Comparison of ENCODE assay signal across 15 cellular contexts in the genomic region with DNA sequence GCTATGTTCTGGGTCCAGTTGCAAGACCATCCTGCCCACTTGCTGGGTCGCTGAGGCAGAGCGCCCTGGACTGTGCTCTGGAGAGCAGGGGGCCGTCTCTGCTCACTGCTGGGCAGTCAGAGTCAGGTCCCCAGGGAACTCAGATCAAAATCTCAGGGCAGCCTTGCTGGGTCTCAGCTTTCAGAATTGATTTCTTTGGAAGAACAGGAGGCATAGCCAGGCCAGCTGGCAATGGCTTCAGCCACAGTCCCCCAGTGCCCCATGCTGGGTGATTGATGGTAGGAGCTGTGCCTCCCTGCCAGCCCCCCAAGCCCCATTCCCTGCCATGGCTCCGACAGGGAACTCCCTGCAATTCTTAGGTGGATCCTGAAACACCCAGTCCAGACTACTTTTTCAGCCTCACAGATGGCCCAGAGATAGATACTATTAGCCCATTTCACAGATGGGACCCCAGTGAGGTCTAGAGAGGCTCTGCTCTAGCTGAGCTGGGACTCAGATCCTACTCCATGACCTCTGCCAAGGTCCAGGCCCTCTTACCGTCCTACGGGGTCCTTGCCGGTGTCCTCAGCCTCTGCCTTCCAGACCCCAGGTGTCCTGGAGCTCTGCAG. TPM values are rescaled to one million over a fixed set of nuclear protein-coding genes. Genes with fewer than 3 reads are reported as not detected.
DNase-seq lines count a peak whose midpoint lies in the region; ATAC-seq and TF ChIP-seq lines count a peak whose summit lies in the region.
"Had no signal": no experiment of that assay in that cellular context is flagged by ENCODE, and none has a peak within 500 bp of the region (broad histone marks: within the 10 kb centered on the region; RNA-seq: fewer than 3 reads in every experiment).

No MANE protein-coding gene starts in this region.

- no peak overlapping the region for H3K27ac Mint-ChIP-seq in osteocyte (ENCODE audit: unreplicated experiment)
- H3K27ac Mint-ChIP-seq: activated CD8-positive, alpha-beta T cell treated with anti-CD3 and anti-CD28 coated beads for 36 hours; stimulated activated naive CD8-positive, alpha-beta T cell treated with anti-CD3 and anti-CD28 coated beads, Interleukin-15, Interleukin-2, amounts not matched to agents 100 ng/mL and 50 ng/mL, for 24 hours had no signal

- peaks cover 56% of the 10 kb centered on the region for H3K4me1 Mint-ChIP-seq in osteocyte (ENCODE audit: unreplicated experiment)

- H3K4me3 ChIP-seq in SK-N-SH (ENCODE audit: low read depth in 2 of 2, low read length in 1 of 2) (no peak overlapping the region), esophagus muscularis mucosa (peak overlapping the region; percentile 43 to 55 (median 43)), ovary (peak overlapping the region; percentile 7), urinary bladder (ENCODE audit: low read depth, low read length) (peak overlapping the region; percentile 24)
- H3K4me3 ChIP-seq: A549, cardiac muscle cell had no signal

- H3K9me3 Mint-ChIP-seq in osteocyte (ENCODE audit: unreplicated experiment), result peaks cover 6% of the 10 kb centered on the region

- no peak for ATAC-seq in SK-N-SH treated with all-trans-retinoic acid at 6 μM for 48 hours
- ATAC-seq: A549; activated CD8-positive, alpha-beta T cell treated with anti-CD3 and anti-CD28 coated beads for 36 hours had no signal

- no peak overlapping the region for H3K4me2 ChIP-seq in SK-N-SH
- H3K4me2 ChIP-seq: A549 had no signal

- POLR2A ChIA-PET in SK-N-SH (lab: Yijun Ruan, JAX), result no interaction called here

- no peaks in the 10 kb centered on the region for H3K27me3 ChIP-seq in SK-N-SH (ENCODE audit: insufficient read depth)
- no peaks in the 10 kb centered on the region for H3K27me3 ChIP-seq in esophagus muscularis mucosa
- no peaks in the 10 kb centered on the region for H3K27me3 ChIP-seq in ovary
- H3K27me3 ChIP-seq: cardiac muscle cell had no signal

- CTCF ChIA-PET in SK-N-SH (lab: Yijun Ruan, JAX), result interaction anchor here (1.5 to 2.6 kb wide), 3 partner anchors 10 to 18 kb away, joined by 6 to 9 read pairs (median 7); no protein-coding TSS in a partner anchor

- TF ChIP-seq EP300 in SK-N-SH (IDR thresholded peaks at IDR 0.05; ENCODE audit: borderline replicate concordance in 1 of 2, low read depth in 1 of 2, low read length in 1 of 2) (no peak), esophagus muscularis mucosa (IDR thresholded peaks at IDR 0.05) (no peak), ovary (IDR thresholded peaks at IDR 0.05) (no peak)

- TF ChIP-seq RAD21 in SK-N-SH (IDR thresholded peaks at IDR 0.05; ENCODE audit: low read length), result no peak

- H3K4me3 Mint-ChIP-seq in osteocyte (ENCODE audit: unreplicated experiment), result no peak overlapping the region
- H3K4me3 Mint-ChIP-seq: activated CD8-positive, alpha-beta T cell treated with anti-CD3 and anti-CD28 coated beads for 36 hours; stimulated activated naive CD8-positive, alpha-beta T cell treated with anti-CD3 and anti-CD28 coated beads, Interleukin-15, Interleukin-2, amounts not matched to agents 100 ng/mL and 50 ng/mL, for 24 hours had no signal

- no peak overlapping the region for H3K9ac ChIP-seq in SK-N-SH

- intact Hi-C loops in esophagus muscularis mucosa (cut with DNase I), result no loop called here
- intact Hi-C loops in ovary (cut with DNase I), result no loop called here

- WGBS in SK-N-SH (ENCODE audit: low lambda C conversion rate), result 100% methylated on average over 1 of the region's 7 CpGs
- 59% methylated on average over 3 of the region's 7 CpGs for WGBS in esophagus muscularis mucosa
- WGBS in ovary, 3 donors, result 73 to 83% (median 77%) methylated on average over 7 of the region's 7 CpGs
- 79% methylated on average over 7 of the region's 7 CpGs for WGBS in urinary bladder

- no peaks in the 10 kb centered on the region for H4K20me1 ChIP-seq in SK-N-SH (ENCODE audit: insufficient read depth)

- no peaks in the 10 kb centered on the region for H3K9me2 ChIP-seq in SK-N-SH

- H3K27ac ChIP-seq in SK-N-SH (ENCODE audit: low read depth in 2 of 2, low read length in 1 of 2) (no peak overlapping the region), esophagus muscularis mucosa (replicated peaks in 1 of 4) (peak overlapping the region; percentile 65 to 82 (median 75)), ovary (peak overlapping the region; percentile 31 to 89), urinary bladder (ENCODE audit: low read depth) (peak overlapping the region; percentile 87)
- H3K27ac ChIP-seq: cardiac muscle cell had no signal

- H3K27me3 Mint-ChIP-seq in osteocyte (ENCODE audit: unreplicated experiment), result no peaks in the 10 kb centered on the region
- H3K27me3 Mint-ChIP-seq: activated CD8-positive, alpha-beta T cell treated with anti-CD3 and anti-CD28 coated beads for 36 hours; stimulated activated naive CD8-positive, alpha-beta T cell treated with anti-CD3 and anti-CD28 coated beads, Interleukin-15, Interleukin-2, amounts not matched to agents 100 ng/mL and 50 ng/mL, for 24 hours had no signal

- no peak for TF ChIP-seq POLR2A in esophagus muscularis mucosa (IDR thresholded peaks at IDR 0.05; ENCODE audit: low read depth)
- no peak for TF ChIP-seq POLR2A in ovary (IDR thresholded peaks at IDR 0.05)

- no peaks in the 10 kb centered on the region for H3K79me2 ChIP-seq in SK-N-SH (ENCODE audit: insufficient read depth)

- H3K9me3 ChIP-seq in SK-N-SH, result no peaks in the 10 kb centered on the region
- H3K9me3 ChIP-seq in esophagus muscularis mucosa, result no peaks in the 10 kb centered on the region
- H3K9me3 ChIP-seq in ovary, result no peaks in the 10 kb centered on the region
- H3K9me3 ChIP-seq: A549 had no signal

- H2AFZ ChIP-seq in SK-N-SH (ENCODE audit: low read depth), result no peak overlapping the region

- TF ChIP-seq CTCF in SK-N-SH (IDR thresholded peaks at IDR 0.05) (no peak), esophagus muscularis mucosa (IDR thresholded peaks at IDR 0.05) (no peak), ovary (IDR thresholded peaks at IDR 0.05) (no peak), osteocyte (IDR thresholded peaks at IDR 0.05) (no peak)

- DNase-seq in SK-N-SH (peak; percentile 60), esophagus muscularis mucosa (ENCODE audit: extremely low spot score) (no peak), ovary (peak in 1 of 5 donors; percentile 31), SKM-1 treated with dmso at 0.1 percent for 144 hours (lab: John Stamatoyannopoulos, UW; ENCODE audit: unreplicated experiment) (no peak), osteocyte (ENCODE audit: extremely low spot score, unreplicated experiment) (no peak)
- DNase-seq in activated CD4-positive, CD25-positive, alpha-beta regulatory T cell (lab: John Stamatoyannopoulos, UW), result no peak
- DNase-seq: activated CD8-positive, alpha-beta T cell treated with anti-CD3 and anti-CD28 coated beads for 36 hours; activated effector memory CD4-positive, alpha-beta T cell treated with Interleukin-2 at 50 U/mL for 16 hours; NCI-H1105 treated with DMSO at 0.1 percent for 48 hours; T-helper 9 cell had no signal

- H3K4me1 ChIP-seq in SK-N-SH (ENCODE audit: control insufficient read depth in 1 of 2, insufficient read depth in 2 of 2, low read depth in 1 of 2, low read length in 1 of 2) (peaks cover 6 to 11% of the 10 kb centered on the region in 2 experiments; a peak in 2 of 4 replicates), esophagus muscularis mucosa (peaks cover 46 to 81% (median 68%) of the 10 kb centered on the region in 4 donors), ovary (ENCODE audit: insufficient read depth) (peaks cover 42% of the 10 kb centered on the region), urinary bladder (ENCODE audit: insufficient read depth) (no peaks in the 10 kb centered on the region)

- no peaks in the 10 kb centered on the region for H3F3A ChIP-seq in SK-N-SH (replicated peaks; ENCODE audit: insufficient read depth)

- H3K36me3 ChIP-seq in SK-N-SH (replicated peaks in 1 of 2; ENCODE audit: control insufficient read depth in 1 of 2, insufficient read depth in 2 of 2, low read length in 1 of 2) (no peaks in the 10 kb centered on the region), esophagus muscularis mucosa (no peaks in the 10 kb centered on the region), ovary (no peaks in the 10 kb centered on the region), urinary bladder (ENCODE audit: insufficient read depth) (no peaks in the 10 kb centered on the region)
- H3K36me3 ChIP-seq: cardiac muscle cell had no signal

- no peaks in the 10 kb centered on the region for H3K36me3 Mint-ChIP-seq in osteocyte (ENCODE audit: unreplicated experiment)

TF ChIP-seq in SK-N-SH, 30 proteins besides CTCF, POLR2A, EP300 and RAD21 (continues in another document):
- TF ChIP-seq TAF1 (IDR thresholded peaks at IDR 0.05; ENCODE audit: borderline replicate concordance, low read depth, low read length), result no peak
- no peak for TF ChIP-seq FOXJ3 (CRISPR knock-in tag; IDR thresholded peaks at IDR 0.05)
- no peak for TF ChIP-seq FOXM1 (IDR thresholded peaks at IDR 0.05; ENCODE audit: low read depth)
- no peak for TF ChIP-seq TCF12 (IDR thresholded peaks at IDR 0.05)

TF ChIP-seq in SK-N-SH treated with all-trans-retinoic acid at 6 μM for 48 hours, 23 proteins besides CTCF, POLR2A, EP300 and RAD21 (continues in another document):
- no peak for TF ChIP-seq GLIS3 (CRISPR knock-in tag; IDR thresholded peaks at IDR 0.05)
- TF ChIP-seq ESRRG (CRISPR knock-in tag; IDR thresholded peaks at IDR 0.05), result no peak
- TF ChIP-seq ZFP3 (CRISPR knock-in tag; IDR thresholded peaks at IDR 0.05), result no peak

RNA-seq across cellular contexts. Expression of gene MMRN2, which starts 0.5 kb away (rescaled TPM):
- 0.02 and 0.05 TPM in 2 replicates for polyA plus RNA-seq in SK-N-SH (2012; rRNA removed)
- polyA plus RNA-seq in SK-N-SH (2012; cell fraction: cytosol; rRNA removed), result not detected in 2 replicates
- polyA plus RNA-seq in SK-N-SH (2012; cell fraction: nucleus; rRNA removed), result 0.01 and 0.06 TPM in 2 replicates
- 10 to 100 TPM; 24.9 to 85.9 (median 56.3) TPM for total RNA-seq in esophagus muscularis mucosa
- 10 to 100 TPM; 11.3 to 44.6 (median 18.5) TPM for total RNA-seq in ovary
- 10 to 100 TPM; 21.2 to 29.9 TPM for polyA plus RNA-seq in ovary
- total RNA-seq in urinary bladder, result 49.0 TPM
- 40.8 TPM for polyA plus RNA-seq in urinary bladder
- total RNA-seq in osteocyte, result 0.57 TPM in 1 of 2 replicates, not detected in the other
- total RNA-seq: activated CD8-positive, alpha-beta T cell treated with anti-CD3 and anti-CD28 coated beads for 36 hours had no signal

RNA-seq across cellular contexts. Expression of gene SNCG, which starts 1.5 kb away (rescaled TPM):
- polyA plus RNA-seq in SK-N-SH (2012; rRNA removed) (3.8 and 4.3 TPM in 2 replicates), ovary (10 to 100 TPM; 13.7 to 41.9 TPM), urinary bladder (197 TPM)
- 2.3 and 3.1 TPM in 2 replicates for polyA plus RNA-seq in SK-N-SH (2012; cell fraction: cytosol; rRNA removed)
- 5.2 and 6.0 TPM in 2 replicates for polyA plus RNA-seq in SK-N-SH (2012; cell fraction: nucleus; rRNA removed)
- total RNA-seq in esophagus muscularis mucosa (10 to 100 TPM; 13.3 to 41.6 (median 30.6) TPM), ovary (10 to 100 TPM; 15.4 to 76.1 (median 43.6) TPM), urinary bladder (69.2 TPM), osteocyte (0.73 TPM in 1 of 2 replicates, not detected in the other)
- total RNA-seq: activated CD8-positive, alpha-beta T cell treated with anti-CD3 and anti-CD28 coated beads for 36 hours had no signal

RNA-seq across cellular contexts. Expression of gene ADIRF, which starts 11.3 kb away (rescaled TPM):
- polyA plus RNA-seq in SK-N-SH (2012; rRNA removed) (not detected in 2 replicates), ovary (100 to 1,000 TPM in 1 of 2 donors, 10 to 100 TPM in 1; 57.4 to 528 TPM), urinary bladder (404 TPM)
- not detected in 2 replicates for polyA plus RNA-seq in SK-N-SH (2012; cell fraction: cytosol; rRNA removed)
- not detected in 2 replicates for polyA plus RNA-seq in SK-N-SH (2012; cell fraction: nucleus; rRNA removed)
- total RNA-seq in esophagus muscularis mucosa (100 to 1,000 TPM in 1 of 4 donors, 10 to 100 TPM in 3; 59.4 to 119 (median 84.8) TPM), ovary (100 to 1,000 TPM; 154 to 451 (median 231) TPM), urinary bladder (112 TPM), osteocyte (not detected in 2 replicates)
- total RNA-seq: activated CD8-positive, alpha-beta T cell treated with anti-CD3 and anti-CD28 coated beads for 36 hours; cardiac muscle cell had no signal
- polyA plus RNA-seq: A549 had no signal

Comparison
In these comparisons a context has a peak if more than half of its experiments do, and no peak if none do; other contexts are left out.
1. H3K27ac ChIP-seq: peak in esophagus muscularis mucosa (4 of 4), ovary (2 of 2) and urinary bladder (single experiment); none in SK-N-SH (0 of 2).
2. H3K4me3 ChIP-seq: peak in esophagus muscularis mucosa (4 of 4), ovary (single experiment) and urinary bladder (single experiment); none in SK-N-SH (0 of 2).
3. RNA of gene ADIRF, which starts 11.3 kb away (total RNA-seq): 154 to 451 TPM in ovary, 112 TPM in urinary bladder (single experiment) and 59.4 to 119 TPM in esophagus muscularis mucosa; not detected in osteocyte; every median in the first group is over 10 times any median in the second.